Comparison of ENCODE assay signal across 8 cellular contexts in the genomic region with DNA sequence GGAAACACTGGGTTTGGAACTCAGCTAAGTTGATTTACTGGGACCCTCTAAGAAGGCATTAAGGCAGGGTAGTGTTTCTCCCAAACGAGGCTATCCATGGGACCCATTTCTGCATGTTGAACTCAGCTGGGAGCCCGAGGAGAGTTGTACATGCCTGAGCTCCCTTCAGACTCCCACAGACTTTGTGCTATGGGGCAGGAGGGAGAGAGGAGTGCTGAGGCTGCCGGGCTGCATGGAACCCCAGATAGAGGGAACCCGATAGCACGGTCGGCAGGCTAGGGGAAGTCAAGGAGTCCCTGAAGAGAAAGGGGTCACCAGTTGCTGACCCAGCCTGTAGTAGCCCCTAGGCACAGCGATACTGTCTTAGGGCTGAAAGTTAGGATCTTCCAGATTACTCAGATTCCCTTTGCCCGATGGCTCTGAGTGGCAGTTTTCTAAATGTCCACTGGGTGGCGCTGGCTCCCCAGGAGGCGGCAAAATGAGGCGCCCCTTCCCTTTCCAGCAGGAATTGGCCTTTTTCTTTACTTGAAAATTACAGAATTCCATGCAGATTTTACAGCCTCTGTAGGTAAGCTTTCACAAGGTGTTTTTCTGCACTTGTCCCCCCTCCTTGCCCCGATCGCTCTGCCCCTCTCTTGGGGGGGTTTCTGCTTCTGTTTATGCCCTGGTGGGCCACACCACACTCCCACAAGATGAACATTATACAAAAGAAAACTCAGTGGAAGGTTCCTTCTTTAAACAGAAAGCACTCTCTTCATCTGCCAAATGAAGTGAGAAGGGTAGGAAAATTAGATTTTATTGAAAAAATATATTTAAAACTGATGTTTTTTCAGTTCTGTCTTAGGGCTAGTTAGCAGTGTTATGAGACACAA. TPM values are rescaled to one million over a fixed set of nuclear protein-coding genes. Genes with fewer than 3 reads are reported as not detected.
A peak's percentile ranks its signal among the peaks of the same experiment; 100 is the strongest.
DNase-seq lines count a peak whose midpoint lies in the region; TF ChIP-seq lines count a peak whose summit lies in the region.

No MANE protein-coding gene starts in this region.

- no peak overlapping the region for H3K4me3 ChIP-seq in astrocyte of the cerebellum (ENCODE audit: low read depth, low read length)
- H3K4me3 ChIP-seq in skin epidermis = no peak overlapping the region

- in situ Hi-C loops in G401 (cut with HindIII; ENCODE audit: low sequenced_read_pairs) (no loop called here), astrocyte of the cerebellum (cut with HindIII; ENCODE audit: low sequenced_read_pairs) (no loop called here)

- H3K27ac ChIP-seq in skin epidermis = peak overlapping the region in 14 of 21 experiments; percentile 2 to 84 (median 62)

- TF ChIP-seq CTCF in astrocyte of the cerebellum (IDR thresholded peaks at IDR 0.05; ENCODE audit: low read depth, low read length, missing control alignments) = peak; percentile 97

- DNase-seq in G401 (ENCODE audit: low spot score) (peak; percentile 71), LHCN-M2 (ENCODE audit: low read depth) (peak; percentile 37), T-helper 9 cell (peak; percentile 66), astrocyte of the cerebellum (ENCODE audit: low read depth) (peak; percentile 27), hippocampal formation (lab: John Stamatoyannopoulos, UW) (peak; percentile 16 to 43), NCI-H526 treated with DMSO at 0.1 percent for 48 hours (lab: John Stamatoyannopoulos, UW) (no peak), NCI-H187 (lab: John Stamatoyannopoulos, UW) (no peak)

RNA-seq across cellular contexts. Expression of gene NANS, which starts 17.8 kb away (rescaled TPM):
- 122 and 147 TPM in 2 replicates for total RNA-seq in G401 (2014; rRNA removed; shearing (Covaris generic))
- total RNA-seq in LHCN-M2 (2014; rRNA removed) = 68.0 and 73.1 TPM in 2 replicates
- polyA plus RNA-seq in LHCN-M2 (2012) = 92.9 TPM

RNA-seq across cellular contexts. Expression of gene TRIM14, which starts 44.7 kb away (rescaled TPM):
- 8.9 and 10.2 TPM in 2 replicates for total RNA-seq in G401 (2014; rRNA removed; shearing (Covaris generic))
- total RNA-seq in LHCN-M2 (2014; rRNA removed) = 6.0 and 8.6 TPM in 2 replicates
- 6.1 TPM for polyA plus RNA-seq in LHCN-M2 (2012)

Comparison
In these comparisons a context has a peak if more than half of its experiments do, and no peak if none do; other contexts are left out.
1. DNase-seq: peak in G401 (single experiment), LHCN-M2 (single experiment), T-helper 9 cell (single experiment), astrocyte of the cerebellum (single experiment) and hippocampal formation (2 of 2); none in NCI-H526 treated with DMSO at 0.1 percent for 48 hours (single experiment) and NCI-H187 (0 of 2).